ENCODE assay signal across 9 cellular contexts in the genomic region with DNA sequence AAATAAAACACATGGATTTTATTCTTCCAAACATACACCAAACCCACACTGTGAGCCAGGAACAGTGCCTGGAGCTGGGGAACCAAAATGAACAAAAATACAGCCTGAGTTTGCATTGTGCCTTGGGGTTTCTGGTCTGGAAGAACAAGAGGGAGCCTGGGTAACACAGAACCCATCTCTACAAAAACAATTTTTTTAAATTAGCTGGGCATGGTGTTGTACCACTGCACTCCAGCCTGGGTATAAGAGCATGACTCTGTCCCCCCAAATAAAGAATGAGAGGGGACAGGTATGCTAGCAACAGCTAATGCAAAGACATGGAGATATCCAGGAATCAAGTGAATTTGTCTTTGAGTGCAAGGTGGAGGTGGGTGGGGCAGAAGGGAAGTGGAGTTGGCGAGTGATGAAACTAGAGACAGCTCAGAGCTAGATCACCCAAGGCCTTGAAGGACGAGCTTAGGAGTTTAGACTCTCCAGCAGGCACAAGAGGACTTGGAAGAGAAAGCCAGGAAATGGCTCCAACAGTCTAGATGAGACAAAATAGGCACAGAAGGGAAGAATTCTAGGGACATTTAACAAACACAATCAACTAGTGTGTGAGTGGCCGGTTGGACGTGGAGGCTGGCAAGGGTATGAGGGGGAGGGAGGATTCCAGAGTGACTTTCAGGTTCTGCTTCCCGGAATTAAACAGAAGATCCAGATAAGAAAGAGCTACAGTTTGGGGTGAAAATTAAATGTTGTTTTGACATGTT. TPM values are rescaled to one million over a fixed set of nuclear protein-coding genes. Genes with fewer than 3 reads are reported as not detected.
DNase-seq lines count a peak whose midpoint lies in the region; ATAC-seq and TF ChIP-seq lines count a peak whose summit lies in the region.
"Had no signal": no experiment of that assay in that cellular context is flagged by ENCODE, and none has a peak within 500 bp of the region (broad histone marks: within the 10 kb centered on the region; RNA-seq: fewer than 3 reads in every experiment).

No MANE protein-coding gene starts in this region.

- no peak overlapping the region for H3K4me2 ChIP-seq in neural progenitor cell
- H3K4me2 ChIP-seq: SK-N-SH had no signal

- no peak overlapping the region for H2AFZ ChIP-seq in neural progenitor cell (replicated peaks)

- CTCF ChIA-PET in GM10248 (lab: Yijun Ruan, JAX) = interaction anchor here (1.0 to 2.8 kb wide), 8 partner anchors 9 to 111 kb away, joined by 3 to 22 read pairs (median 4); no protein-coding TSS in a partner anchor

- no peaks in the 10 kb centered on the region for H3K4me1 ChIP-seq in neural progenitor cell

- H3K9me3 Mint-ChIP-seq in central memory CD8-positive, alpha-beta T cell = no peaks in the 10 kb centered on the region
- no peaks in the 10 kb centered on the region for H3K9me3 Mint-ChIP-seq in natural killer cell
- peaks cover 8% of the 10 kb centered on the region for H3K9me3 Mint-ChIP-seq in neural progenitor cell

- peaks cover 70% of the 10 kb centered on the region for H3K4me1 Mint-ChIP-seq in central memory CD8-positive, alpha-beta T cell
- H3K4me1 Mint-ChIP-seq in natural killer cell (peaks cover 49 to 55% of the 10 kb centered on the region in 2 donors), neural progenitor cell (peaks cover 5% of the 10 kb centered on the region)

- DNase-seq in CD1c-positive myeloid dendritic cell (ENCODE audit: extremely low spot score) (peak; percentile 77), NCI-H460 (ENCODE audit: extremely low read depth, low read depth) (peak; percentile 17), natural killer cell (no peak), neural progenitor cell (ENCODE audit: low spot score) (no peak), NCI-H128 (lab: John Stamatoyannopoulos, UW; ENCODE audit: unreplicated experiment) (no peak), GM10248 (ENCODE audit: extremely low spot score) (no peak)
- no peak for DNase-seq in central memory CD8-positive, alpha-beta T cell (ENCODE audit: low spot score in 2 of 2)
- DNase-seq: SK-N-SH had no signal

- no peak overlapping the region for H3K9ac ChIP-seq in neural progenitor cell
- H3K9ac ChIP-seq: SK-N-SH had no signal

- H3K27ac ChIP-seq in neural progenitor cell = no peak overlapping the region

- H3K27me3 ChIP-seq in neural progenitor cell = no peaks in the 10 kb centered on the region

- H3K36me3 Mint-ChIP-seq in central memory CD8-positive, alpha-beta T cell (ENCODE audit: insufficient read depth) = peaks cover 44% of the 10 kb centered on the region
- no peaks in the 10 kb centered on the region for H3K36me3 Mint-ChIP-seq in natural killer cell
- peaks cover 17% of the 10 kb centered on the region for H3K36me3 Mint-ChIP-seq in neural progenitor cell

- no peaks in the 10 kb centered on the region for H3K36me3 ChIP-seq in neural progenitor cell

- intact Hi-C loops in natural killer cell (cut with micrococcal nuclease) = loop anchor here (5.0 kb wide), 2 partner anchors 42 to 48 kb away; no protein-coding TSS in a partner anchor

- peaks cover 2% of the 10 kb centered on the region for H4K20me1 ChIP-seq in neural progenitor cell (ENCODE audit: low read depth)

- peak overlapping the region; percentile 69 for H3K4me3 Mint-ChIP-seq in central memory CD8-positive, alpha-beta T cell
- H3K4me3 Mint-ChIP-seq in natural killer cell (peak overlapping the region; percentile 49), neural progenitor cell (no peak overlapping the region)

- H3K27me3 Mint-ChIP-seq in central memory CD8-positive, alpha-beta T cell = no peaks in the 10 kb centered on the region
- no peaks in the 10 kb centered on the region for H3K27me3 Mint-ChIP-seq in natural killer cell (ENCODE audit: low read depth in 2 of 2)
- no peaks in the 10 kb centered on the region for H3K27me3 Mint-ChIP-seq in neural progenitor cell (ENCODE audit: insufficient read depth, low read depth)

- H3K9me3 ChIP-seq in neural progenitor cell (ENCODE audit: low read depth) = no peaks in the 10 kb centered on the region
- H3K9me3 ChIP-seq: SK-N-SH had no signal

- POLR2A ChIA-PET in GM10248 (lab: Yijun Ruan, JAX) = interaction anchor here (0.6 to 2.6 kb wide), 7 partner anchors 12 to 39 kb away, joined by 3 to 11 read pairs (median 5); no protein-coding TSS in a partner anchor

- no peak for TF ChIP-seq CTCF in natural killer cell (IDR thresholded peaks at IDR 0.05)
- TF ChIP-seq CTCF in neural progenitor cell (IDR thresholded peaks at IDR 0.05) = no peak
- no peak for TF ChIP-seq CTCF in GM10248 (IDR thresholded peaks at IDR 0.05; ENCODE audit: control extremely low read depth, extremely low read depth, low read depth, missing control alignments)

- H3K4me3 ChIP-seq in neural progenitor cell = no peak overlapping the region

- no peaks in the 10 kb centered on the region for H3F3A ChIP-seq in neural progenitor cell (ENCODE audit: low read depth)

- H3K79me2 ChIP-seq in neural progenitor cell (ENCODE audit: low read depth) = peaks cover 14% of the 10 kb centered on the region

- ATAC-seq in central memory CD8-positive, alpha-beta T cell (replicated peaks; ENCODE audit: extremely low read depth, poor library complexity, severe bottlenecking) = peak; percentile 25
- peak; percentile 43 to 60 (median 56) for ATAC-seq in natural killer cell
- no peak for ATAC-seq in HG02970 (IDR thresholded peaks at IDR 0.05; ENCODE audit: low FRiP score, unreplicated experiment)

- H3K27ac Mint-ChIP-seq in central memory CD8-positive, alpha-beta T cell (ENCODE audit: low read depth) = peak overlapping the region; percentile 91
- H3K27ac Mint-ChIP-seq in natural killer cell (peak overlapping the region; percentile 81 to 82), neural progenitor cell (no peak overlapping the region)

RNA-seq across cellular contexts. Expression of a gene that starts 47.4 kb away (rescaled TPM):
- 33.1 and 39.1 TPM in 2 replicates for total RNA-seq in NCI-H460 (2014; rRNA removed; shearing (Covaris generic))
- 7.4 and 8.9 TPM in 2 replicates for polyA plus RNA-seq in NCI-H460 (2014; cell fraction: nucleus; rRNA removed)
- total RNA-seq in natural killer cell (100 to 1,000 TPM; 177 to 209 (median 203) TPM), neural progenitor cell (ENCODE audit: low replicate concordance) (24.3 and 34.9 TPM in 2 replicates)

RNA-seq across cellular contexts. Expression of a gene that starts 58.1 kb away (rescaled TPM):
- total RNA-seq in NCI-H460 (2014; rRNA removed; shearing (Covaris generic)) = 20.6 and 35.8 TPM in 2 replicates
- polyA plus RNA-seq in NCI-H460 (2014; cell fraction: nucleus; rRNA removed) = 15.2 and 19.5 TPM in 2 replicates
- 10 to 100 TPM; 32.9 to 49.5 (median 41.8) TPM for total RNA-seq in natural killer cell
- total RNA-seq in neural progenitor cell (ENCODE audit: low replicate concordance) = 33.2 and 33.8 TPM in 2 replicates

Comparison
In these comparisons a context has a peak if more than half of its experiments do, and no peak if none do; other contexts are left out.
1. DNase-seq: peak in CD1c-positive myeloid dendritic cell (single experiment) and NCI-H460 (single experiment); none in central memory CD8-positive, alpha-beta T cell (0 of 2), natural killer cell (single experiment), neural progenitor cell (single experiment), NCI-H128 (single experiment) and GM10248 (single experiment).